8 cellular contexts compared by ENCODE assay signal in genomic region chr2:108448678-108449409, GRCh38. TPM values are rescaled to one million over a fixed set of nuclear protein-coding genes. Genes with fewer than 3 reads are reported as not detected.
DNase-seq lines count a peak whose midpoint lies in the region; ATAC-seq and TF ChIP-seq lines count a peak whose summit lies in the region.

Gene GCC2, plus strand, starts transcription at chr2:108449206. Its CDS starts 69 bp downstream, at chr2:108449275.

- BruUV-seq in PC-9 (replicated peaks; lab: Mats Ljungman, UMichigan) = TSS peak; percentile 93

- H3K27ac ChIP-seq in PC-9 (peak within 1 kb of the TSS; percentile 62), esophagus (ENCODE audit: low read depth in 2 of 2, low read length in 1 of 2) (peak within 1 kb of the TSS; percentile 91 to 97)

- peaks cover 9% of the 10 kb centered on the region for H3K36me3 ChIP-seq in PC-9 (ENCODE audit: low read depth)
- no peaks in the 10 kb centered on the region for H3K36me3 ChIP-seq in esophagus (ENCODE audit: control insufficient read depth in 2 of 2, insufficient read depth in 2 of 2, low read length in 1 of 2)
- no peaks in the 10 kb centered on the region for H3K36me3 ChIP-seq in mucosa of stomach (ENCODE audit: control insufficient read depth, insufficient read depth, low read length)

- H4K20me1 ChIP-seq in PC-9 (ENCODE audit: insufficient read depth) = no peaks in the 10 kb centered on the region

- no peak for TF ChIP-seq CTCF in PC-9 (conservative IDR thresholded peaks at IDR 0.05)

- WGBS in esophagus, 2 donors = 0 to 1% methylated on average over 52 to 55 of the region's 55 CpGs

- peaks cover 18% of the 10 kb centered on the region for H3K4me1 ChIP-seq in PC-9 (replicated peaks; ENCODE audit: insufficient read depth)
- H3K4me1 ChIP-seq in esophagus (ENCODE audit: control insufficient read depth in 2 of 2, insufficient read depth in 2 of 2, low read length in 1 of 2) = peaks cover 0 to 2% of the 10 kb centered on the region in 2 donors
- peaks cover 15% of the 10 kb centered on the region for H3K4me1 ChIP-seq in mucosa of stomach (ENCODE audit: control insufficient read depth, insufficient read depth, low read length)

- peak within 1 kb of the TSS; percentile 91 for H3K4me2 ChIP-seq in PC-9

- DNase-seq in DMS53 treated with DMSO at 0.1 percent for 48 hours (lab: John Stamatoyannopoulos, UW; ENCODE audit: unreplicated experiment) (peak; percentile 96), KBM-7 (peak; percentile 96), PC-9 (peak; percentile 88 to 93), activated T-cell treated with anti-CD3 and anti-CD28 coated beads for 48 hours (ENCODE audit: low read depth) (peak; percentile 94)
- peak; percentile 96 for DNase-seq in stimulated activated CD8-positive, alpha-beta memory T cell treated with anti-CD3 and anti-CD28 coated beads, Interleukin-4, amount 100 ng/mL, for 48 hours

- in situ Hi-C loops in KBM-7 (cut with MboI; ENCODE audit: low pct_unique_long_range_greater_than_20kb, low sequenced_read_pairs) = no loop called here

- intact Hi-C loops in PC-9 (cut with micrococcal nuclease; ENCODE audit: unreplicated experiment) = loop anchor here (2.0 kb wide), 1 partner anchor 98 kb away; no protein-coding TSS in a partner anchor

- peaks cover 19% of the 10 kb centered on the region for H3K79me2 ChIP-seq in PC-9 (ENCODE audit: low read depth)

- peak within 1 kb of the TSS; percentile 85 for H3K9ac ChIP-seq in mucosa of stomach (ENCODE audit: low read length)

- H3K27me3 ChIP-seq in PC-9 (ENCODE audit: insufficient read depth, low read depth) = no peaks in the 10 kb centered on the region
- H3K27me3 ChIP-seq in esophagus (ENCODE audit: control insufficient read depth in 1 of 2, insufficient read depth in 2 of 2, low read length in 2 of 2) = no peaks in the 10 kb centered on the region
- no peaks in the 10 kb centered on the region for H3K27me3 ChIP-seq in mucosa of stomach (ENCODE audit: control insufficient read depth, insufficient read depth, low read length)

- ATAC-seq in GM21723 (IDR thresholded peaks at IDR 0.05; ENCODE audit: unreplicated experiment) = peak; percentile 98

- POLR2A ChIA-PET in PC-9 (lab: Charles Lee; ENCODE audit: unreplicated experiment) = interaction anchor here (0.6 to 0.8 kb wide), 3 partner anchors 85 to 317 kb away, joined by 4 read pairs; no protein-coding TSS in a partner anchor

- no peaks in the 10 kb centered on the region for H3K9me2 ChIP-seq in PC-9 (ENCODE audit: insufficient read depth)

- H3K4me3 ChIP-seq in PC-9 (peak within 1 kb of the TSS; percentile 90), esophagus (ENCODE audit: low read depth in 1 of 2, low read length in 2 of 2) (peak within 1 kb of the TSS; percentile 93 to 100), mucosa of stomach (ENCODE audit: low read length) (peak within 1 kb of the TSS; percentile 57)

- H3F3A ChIP-seq in PC-9 (ENCODE audit: insufficient read depth, low read depth) = no peaks in the 10 kb centered on the region

- peak within 1 kb of the TSS; percentile 98 for H2AFZ ChIP-seq in PC-9

- CTCF ChIA-PET in PC-9 (lab: Charles Lee) = no interaction called here

- no peaks in the 10 kb centered on the region for H3K9me3 ChIP-seq in PC-9 (ENCODE audit: insufficient read depth, low read depth)
- H3K9me3 ChIP-seq in esophagus (ENCODE audit: control insufficient read depth in 2 of 2, insufficient read depth in 1 of 2, low read depth in 1 of 2, low read length in 1 of 2) = no peaks in the 10 kb centered on the region
- no peaks in the 10 kb centered on the region for H3K9me3 ChIP-seq in mucosa of stomach (ENCODE audit: control insufficient read depth, low read length)

RNA-seq across cellular contexts. Expression of gene GCC2, which starts in this region (rescaled TPM):
- total RNA-seq in PC-9 (2021) = 33.3 and 49.1 TPM in 2 replicates
- 1 to 10 TPM; 5.3 to 6.2 TPM for polyA plus RNA-seq in esophagus

Comparison
In these comparisons a context has a peak if more than half of its experiments do, and no peak if none do; other contexts are left out.
1. Peak in every context shown above with its lines: DNase-seq, ATAC-seq, H3K4me3 ChIP-seq and H3K27ac ChIP-seq.